ENCODE assay signal across 1 cellular context in the genomic region with DNA sequence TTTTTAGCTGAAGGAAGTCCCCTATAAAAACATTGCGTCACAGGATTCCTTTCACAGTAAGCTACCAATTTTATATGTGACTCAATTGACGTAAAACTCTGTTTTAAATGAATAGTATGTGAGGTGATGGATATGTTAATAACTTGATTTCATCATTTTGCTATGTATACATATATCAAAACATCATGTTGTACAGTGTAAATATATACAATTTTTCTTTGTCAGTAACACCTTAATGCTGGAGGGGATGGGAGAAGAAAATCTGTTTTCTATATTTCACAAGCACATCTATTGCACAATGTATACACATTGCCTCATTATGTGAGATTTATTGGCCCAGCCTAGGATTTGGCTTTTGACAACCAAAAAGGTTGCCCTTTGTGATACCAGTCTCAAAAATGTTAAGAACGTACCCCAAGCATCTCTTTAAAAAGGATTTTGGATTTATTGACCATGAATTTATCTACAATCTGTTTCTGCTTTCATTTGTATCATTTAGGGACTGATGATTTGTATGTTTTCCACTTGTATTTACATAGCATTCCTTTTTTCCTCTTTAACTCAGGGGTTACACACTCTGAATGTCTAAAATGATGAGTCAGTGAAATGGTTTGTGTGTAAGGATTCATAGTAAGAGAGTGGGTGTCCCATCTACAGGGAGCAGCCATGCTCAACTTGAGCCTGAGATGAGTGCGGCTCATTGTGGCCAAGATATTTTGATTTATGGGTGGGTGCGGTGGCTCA.
TF ChIP-seq lines count a peak whose summit lies in the region.

No MANE protein-coding gene starts in this region.

TF ChIP-seq in HepG2, 621 proteins besides CTCF, POLR2A, EP300 and RAD21 (continued from another document):
- TF ChIP-seq, protein P1, sequence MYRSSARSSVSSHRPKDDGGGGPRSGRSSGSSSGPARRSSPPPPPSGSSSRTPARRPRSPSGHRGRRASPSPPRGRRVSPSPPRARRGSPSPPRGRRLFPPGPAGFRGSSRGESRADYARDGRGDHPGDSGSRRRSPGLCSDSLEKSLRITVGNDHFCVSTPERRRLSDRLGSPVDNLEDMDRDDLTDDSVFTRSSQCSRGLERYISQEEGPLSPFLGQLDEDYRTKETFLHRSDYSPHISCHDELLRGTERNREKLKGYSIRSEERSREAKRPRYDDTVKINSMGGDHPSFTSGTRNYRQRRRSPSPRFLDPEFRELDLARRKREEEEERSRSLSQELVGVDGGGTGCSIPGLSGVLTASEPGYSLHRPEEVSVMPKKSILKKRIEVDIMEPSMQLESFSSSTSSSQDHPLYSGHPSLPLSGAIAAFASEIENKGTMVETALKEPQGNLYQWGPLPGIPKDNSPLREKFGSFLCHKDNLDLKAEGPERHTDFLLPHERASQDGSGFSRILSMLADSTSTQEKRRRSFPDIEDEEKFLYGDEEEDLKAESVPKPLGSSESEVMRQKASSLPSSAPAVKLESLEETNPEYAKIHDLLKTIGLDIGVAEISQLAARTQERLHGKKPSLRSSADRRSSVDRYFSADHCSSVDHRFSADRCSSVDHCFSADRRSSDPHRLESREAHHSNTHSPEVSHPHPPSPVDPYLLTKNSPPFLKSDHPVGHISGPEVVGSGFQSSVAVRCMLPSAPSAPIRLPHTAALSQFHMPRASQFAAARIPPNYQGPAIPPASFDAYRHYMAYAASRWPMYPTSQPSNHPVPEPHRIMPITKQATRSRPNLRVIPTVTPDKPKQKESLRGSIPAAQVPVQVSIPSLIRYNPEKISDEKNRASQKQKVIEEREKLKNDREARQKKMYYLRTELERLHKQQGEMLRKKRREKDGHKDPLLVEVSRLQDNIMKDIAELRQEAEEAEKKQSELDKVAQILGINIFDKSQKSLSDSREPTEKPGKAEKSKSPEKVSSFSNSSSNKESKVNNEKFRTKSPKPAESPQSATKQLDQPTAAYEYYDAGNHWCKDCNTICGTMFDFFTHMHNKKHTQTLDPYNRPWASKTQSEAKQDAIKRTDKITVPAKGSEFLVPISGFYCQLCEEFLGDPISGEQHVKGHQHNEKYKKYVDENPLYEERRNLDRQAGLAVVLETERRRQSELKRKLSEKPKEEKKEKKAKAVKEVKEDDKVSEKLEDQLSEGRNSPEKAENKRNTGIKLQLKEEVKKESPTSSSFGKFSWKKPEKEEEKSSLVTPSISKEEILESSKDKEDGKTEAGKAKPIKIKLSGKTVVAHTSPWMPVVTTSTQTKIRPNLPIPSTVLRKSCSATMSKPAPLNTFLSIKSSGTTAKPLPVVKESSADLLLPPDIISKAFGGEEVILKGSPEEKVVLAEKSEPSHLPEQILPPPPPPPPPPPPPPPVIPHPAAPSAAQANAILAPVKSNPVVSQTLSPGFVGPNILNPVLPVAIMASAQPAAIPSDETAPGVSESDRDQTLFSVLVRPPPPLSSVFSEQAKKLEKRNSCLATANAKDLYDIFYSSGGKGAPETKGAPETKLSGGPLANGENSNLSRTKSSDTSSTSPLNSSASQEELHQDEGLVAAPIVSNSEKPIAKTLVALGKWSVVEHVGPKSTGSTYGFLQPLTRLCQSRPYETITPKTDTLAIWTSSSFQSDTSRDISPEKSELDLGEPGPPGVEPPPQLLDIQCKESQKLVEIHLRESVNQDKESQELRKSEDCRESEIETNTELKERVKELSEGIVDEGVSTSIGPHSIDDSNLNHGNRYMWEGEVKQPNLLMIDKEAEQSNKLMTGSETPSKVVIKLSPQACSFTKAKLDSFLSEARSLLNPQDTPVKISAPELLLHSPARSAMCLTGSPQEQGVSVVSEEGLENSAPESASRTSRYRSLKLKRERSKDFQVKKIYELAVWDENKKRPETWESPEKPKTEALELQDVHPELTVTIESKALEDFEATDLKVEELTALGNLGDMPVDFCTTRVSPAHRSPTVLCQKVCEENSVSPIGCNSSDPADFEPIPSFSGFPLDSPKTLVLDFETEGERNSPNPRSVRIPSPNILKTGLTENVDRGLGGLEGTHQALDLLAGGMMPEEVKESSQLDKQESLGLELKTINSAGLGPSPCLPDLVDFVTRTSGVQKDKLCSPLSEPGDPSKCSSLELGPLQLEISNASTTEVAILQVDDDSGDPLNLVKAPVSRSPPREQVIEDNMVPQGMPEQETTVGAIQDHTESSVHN (CRISPR knock-in tag; IDR thresholded peaks at IDR 0.05), result no peak
- TF ChIP-seq CEBPB (IDR thresholded peaks at IDR 0.05; ENCODE audit: borderline replicate concordance, low read depth, low read length) (peak; percentile 95), FOXP1 (IDR thresholded peaks at IDR 0.05) (no peak), FOXP1 (CRISPR knock-in tag; IDR thresholded peaks at IDR 0.05) (0 out of 2 replicates have a peak, but pooled peaks have one; percentile 21), CEBPG (CRISPR knock-in tag; IDR thresholded peaks at IDR 0.05) (peak; percentile 80), ZNF792 (CRISPR knock-in tag; IDR thresholded peaks at IDR 0.05) (no peak), ZNF264 (CRISPR knock-in tag; IDR thresholded peaks at IDR 0.05) (no peak), MAFK (conservative IDR thresholded peaks at IDR 0.05 in 1 of 2, IDR thresholded peaks at IDR 0.05 in 1 of 2; ENCODE audit: low read length in 2 of 2) (peak; percentile 95 to 97), GATAD2A (CRISPR knock-in tag; IDR thresholded peaks at IDR 0.05) (peak; percentile 44; the same call in 1 of the 2 replicates)
- TF ChIP-seq, protein P2, sequence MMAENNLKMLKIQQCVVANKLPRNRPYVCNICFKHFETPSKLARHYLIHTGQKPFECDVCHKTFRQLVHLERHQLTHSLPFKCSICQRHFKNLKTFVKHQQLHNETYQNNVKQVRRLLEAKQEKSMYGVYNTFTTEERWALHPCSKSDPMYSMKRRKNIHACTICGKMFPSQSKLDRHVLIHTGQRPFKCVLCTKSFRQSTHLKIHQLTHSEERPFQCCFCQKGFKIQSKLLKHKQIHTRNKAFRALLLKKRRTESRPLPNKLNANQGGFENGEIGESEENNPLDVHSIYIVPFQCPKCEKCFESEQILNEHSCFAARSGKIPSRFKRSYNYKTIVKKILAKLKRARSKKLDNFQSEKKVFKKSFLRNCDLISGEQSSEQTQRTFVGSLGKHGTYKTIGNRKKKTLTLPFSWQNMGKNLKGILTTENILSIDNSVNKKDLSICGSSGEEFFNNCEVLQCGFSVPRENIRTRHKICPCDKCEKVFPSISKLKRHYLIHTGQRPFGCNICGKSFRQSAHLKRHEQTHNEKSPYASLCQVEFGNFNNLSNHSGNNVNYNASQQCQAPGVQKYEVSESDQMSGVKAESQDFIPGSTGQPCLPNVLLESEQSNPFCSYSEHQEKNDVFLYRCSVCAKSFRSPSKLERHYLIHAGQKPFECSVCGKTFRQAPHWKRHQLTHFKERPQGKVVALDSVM (CRISPR knock-in tag; IDR thresholded peaks at IDR 0.05), result no peak
- TF ChIP-seq, protein P3, sequence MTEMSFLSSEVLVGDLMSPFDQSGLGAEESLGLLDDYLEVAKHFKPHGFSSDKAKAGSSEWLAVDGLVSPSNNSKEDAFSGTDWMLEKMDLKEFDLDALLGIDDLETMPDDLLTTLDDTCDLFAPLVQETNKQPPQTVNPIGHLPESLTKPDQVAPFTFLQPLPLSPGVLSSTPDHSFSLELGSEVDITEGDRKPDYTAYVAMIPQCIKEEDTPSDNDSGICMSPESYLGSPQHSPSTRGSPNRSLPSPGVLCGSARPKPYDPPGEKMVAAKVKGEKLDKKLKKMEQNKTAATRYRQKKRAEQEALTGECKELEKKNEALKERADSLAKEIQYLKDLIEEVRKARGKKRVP (CRISPR knock-in tag; IDR thresholded peaks at IDR 0.05), result peak in 1 of 2 experiments; percentile 44; a peak in 2 of 4 replicates
